ENCODE assay signal across 1 cellular context in genomic region chr1:45339694-45340558, GRCh38.
TF ChIP-seq lines count a peak whose summit lies in the region.

Gene MUTYH (minus strand): TSS chr1:45340440. CDS start chr1:45334505, 5,935 bp downstream.
Gene TOE1 (plus strand): TSS chr1:45340170. CDS start chr1:45340253, 83 bp downstream.

TF ChIP-seq in HepG2, 621 proteins besides CTCF, POLR2A, EP300 and RAD21 (continued from another document and continues in another):
- TF ChIP-seq ZHX2 (IDR thresholded peaks at IDR 0.05; ENCODE audit: low read depth) (no peak), ZHX2 (CRISPR knock-in tag; IDR thresholded peaks at IDR 0.05; ENCODE audit: borderline replicate concordance) (0 out of 2 replicates have a peak, but pooled peaks have one; percentile 54), ZNF609 (CRISPR knock-in tag; IDR thresholded peaks at IDR 0.05; ENCODE audit: borderline replicate concordance) (no peak; the same call in 1 of the 2 replicates), ATF2 (CRISPR knock-in tag; IDR thresholded peaks at IDR 0.05) (peak; percentile 72; the same call in 1 of the 2 replicates), ATF7-NPFF (CRISPR knock-in tag; IDR thresholded peaks at IDR 0.05; ENCODE audit: low read depth) (peak; percentile 93), ZNF317 (CRISPR knock-in tag; IDR thresholded peaks at IDR 0.05) (peak; percentile 44; the same call in 1 of the 2 replicates), ELK4 (CRISPR knock-in tag; IDR thresholded peaks at IDR 0.05; ENCODE audit: borderline replicate concordance) (no peak), ATF7 (IDR thresholded peaks at IDR 0.05) (no peak), ATF7 (CRISPR knock-in tag; IDR thresholded peaks at IDR 0.05) (no peak), MATR3 (CRISPR knock-in tag; IDR thresholded peaks at IDR 0.05) (no peak), PRPF4 (IDR thresholded peaks at IDR 0.05; ENCODE audit: low read depth, low read length, poor library complexity, severe bottlenecking) (no peak), ZNF333 (CRISPR knock-in tag; IDR thresholded peaks at IDR 0.05; ENCODE audit: borderline replicate concordance) (peak; percentile 96), ARHGAP35 (CRISPR knock-in tag; IDR thresholded peaks at IDR 0.05; ENCODE audit: borderline replicate concordance) (peak; percentile 63; the same call in 1 of the 2 replicates), ZNF770 (CRISPR knock-in tag; IDR thresholded peaks at IDR 0.05) (no peak), GATAD2A (CRISPR knock-in tag; IDR thresholded peaks at IDR 0.05) (peak; percentile 44), TARDBP (CRISPR knock-in tag; IDR thresholded peaks at IDR 0.05) (no peak; the same call in 1 of the 2 replicates), ZUFSP (CRISPR knock-in tag; IDR thresholded peaks at IDR 0.05; ENCODE audit: borderline replicate concordance) (no peak), SRSF1 (optimal IDR thresholded peaks at IDR 0.05; ENCODE audit: low read depth, low read length) (no peak), YY1 (IDR thresholded peaks at IDR 0.05; ENCODE audit: insufficient read depth, insufficient replicate concordance, low read depth, low read length) (peak; percentile 93), SRSF4 (IDR thresholded peaks at IDR 0.05; ENCODE audit: low read depth, low read length, poor library complexity, severe bottlenecking) (no peak), TAF15 (IDR thresholded peaks at IDR 0.05; ENCODE audit: low read depth, low read length, poor library complexity, severe bottlenecking) (no peak), ZC3H4 (CRISPR knock-in tag; IDR thresholded peaks at IDR 0.05; ENCODE audit: borderline replicate concordance) (no peak), ZBTB38 (CRISPR knock-in tag; IDR thresholded peaks at IDR 0.05) (peak; percentile 76), ZFP36 (IDR thresholded peaks at IDR 0.05; ENCODE audit: borderline replicate concordance, low read depth, low read length, partially characterized antibody) (no peak), UBTF (CRISPR knock-in tag; IDR thresholded peaks at IDR 0.05) (peak; percentile 92), HNRNPLL (IDR thresholded peaks at IDR 0.05; ENCODE audit: low read depth, low read length, poor library complexity, severe bottlenecking) (peak; percentile 83), ZMAT5 (CRISPR knock-in tag; IDR thresholded peaks at IDR 0.05; ENCODE audit: borderline replicate concordance, low read depth) (no peak), SIN3A (IDR thresholded peaks at IDR 0.05; ENCODE audit: borderline replicate concordance, low read depth, low read length) (peak; percentile 73), ZBTB44 (CRISPR knock-in tag; IDR thresholded peaks at IDR 0.05) (no peak), FOXJ3 (CRISPR knock-in tag; IDR thresholded peaks at IDR 0.05; ENCODE audit: borderline replicate concordance) (no peak), ZNF740 (CRISPR knock-in tag; IDR thresholded peaks at IDR 0.05) (no peak), ZNF138 (CRISPR knock-in tag; IDR thresholded peaks at IDR 0.05; ENCODE audit: low read depth) (no peak), HCFC1 (IDR thresholded peaks at IDR 0.05; ENCODE audit: low read depth, low read length) (peak; percentile 65; the same call in 1 of the 2 replicates)
